ENCODE assay signal across 26 cellular contexts in genomic region chr9:71931166-71931565, GRCh38.
"Had no signal": no experiment of that assay in that cellular context is flagged by ENCODE, and none has a peak within 500 bp of the region (broad histone marks: within the 10 kb centered on the region; RNA-seq: fewer than 3 reads in every experiment).

No MANE protein-coding gene starts in this region.

- ATAC-seq: effector memory CD8-positive, alpha-beta T cell; gastrocnemius medialis; left lobe of liver; mucosa of descending colon; natural killer cell treated with Interleukin-12 subunit alpha and Interleukin-12 subunit beta and Interleukin-15 and Interleukin-18, amount 100 ng/mL, for 72 hours; pancreas; stimulated activated naive CD8-positive, alpha-beta T cell treated with anti-CD3 and anti-CD28 coated beads, Interleukin-15, amount 100 ng/mL, for 72 hours; upper lobe of right lung had no signal

- H3K4me1 ChIP-seq: upper lobe of right lung had no signal

- H3K4me3 ChIP-seq: gastrocnemius medialis, lung, mucosa of descending colon, pancreas, right lobe of liver, suprapubic skin, transverse colon, upper lobe of right lung, vagina had no signal

- H3K9me3 ChIP-seq: gastrocnemius medialis, mucosa of descending colon, neutrophil, pancreas, right lobe of liver, suprapubic skin, transverse colon, upper lobe of right lung, vagina had no signal

- H3K27ac ChIP-seq: gastrocnemius medialis, neutrophil, pancreas, right lobe of liver, suprapubic skin, transverse colon, upper lobe of right lung, vagina had no signal

- H3K27me3 ChIP-seq: gastrocnemius medialis, neutrophil, pancreas, right lobe of liver, suprapubic skin, transverse colon, upper lobe of right lung, vagina had no signal

- H3K36me3 ChIP-seq: gastrocnemius medialis, neutrophil, pancreas, right lobe of liver, suprapubic skin, transverse colon, upper lobe of right lung, vagina had no signal

- FAIRE-seq: endometrium, kidney, pancreas, small intestine had no signal

- DNase-seq: cortex of kidney; effector memory CD8-positive, alpha-beta T cell; foreskin fibroblast; gastrocnemius medialis; head of caudate nucleus; kidney; mucosa of descending colon; naive B cell; pancreas; right lobe of liver; small intestine; stimulated activated CD4-positive, alpha-beta T cell treated with anti-CD3 and anti-CD28 coated beads, Interleukin-12 subunit alpha, Interleukin-12 subunit beta, amount 100 ng/mL, for 4 hours; stimulated activated CD4-positive, alpha-beta T cell treated with anti-CD3 and anti-CD28 coated beads, Interleukin-1b, Interleukin-23, amount 100 ng/mL, for 48 hours; stimulated activated CD4-positive, alpha-beta T cell treated with anti-CD3 and anti-CD28 coated beads, Interleukin-4, amount 100 ng/mL, for 1 hour; stimulated activated CD8-positive, alpha-beta memory T cell treated with anti-CD3 and anti-CD28 coated beads, Interleukin-4, amount 100 ng/mL, for 48 hours; stimulated activated naive CD4-positive, alpha-beta T cell; stimulated activated naive CD8-positive, alpha-beta T cell treated with anti-CD3 and anti-CD28 coated beads, Interleukin-15, amount 100 ng/mL, for 72 hours; transverse colon; upper lobe of right lung had no signal
